Comparison of ENCODE assay signal across 8 cellular contexts in the genomic region with DNA sequence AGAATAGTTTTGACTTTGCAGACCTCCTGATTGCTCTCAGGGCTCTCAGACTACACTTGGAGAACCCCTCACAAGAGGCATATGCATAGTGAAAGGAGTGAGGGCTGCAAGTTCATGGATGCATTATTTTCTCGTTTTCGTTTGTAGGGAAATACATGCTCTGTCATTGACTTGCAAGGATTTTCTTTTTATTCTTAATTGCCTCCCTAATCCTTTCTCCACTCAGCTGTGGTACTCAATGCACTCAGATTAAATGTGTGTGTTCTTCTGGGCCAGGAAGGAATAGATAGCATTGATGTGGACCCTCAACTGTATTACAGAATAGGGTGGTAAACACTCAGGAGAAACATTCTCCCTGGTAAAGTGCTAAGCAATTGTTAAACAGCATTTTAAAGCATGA.
"Had no signal": no experiment of that assay in that cellular context is flagged by ENCODE, and none has a peak within 500 bp of the region (broad histone marks: within the 10 kb centered on the region; RNA-seq: fewer than 3 reads in every experiment).

No MANE protein-coding gene starts in this region.

- FAIRE-seq: G401.6, GM12878, GM12891, GM12892, GM18507, GM19239 had no signal

- DNase-seq: GDM1, GF-D8 had no signal

- H3K4me3 ChIP-seq: GM12878 had no signal
